Comparison of ENCODE assay signal across 2 cellular contexts in the genomic region with DNA sequence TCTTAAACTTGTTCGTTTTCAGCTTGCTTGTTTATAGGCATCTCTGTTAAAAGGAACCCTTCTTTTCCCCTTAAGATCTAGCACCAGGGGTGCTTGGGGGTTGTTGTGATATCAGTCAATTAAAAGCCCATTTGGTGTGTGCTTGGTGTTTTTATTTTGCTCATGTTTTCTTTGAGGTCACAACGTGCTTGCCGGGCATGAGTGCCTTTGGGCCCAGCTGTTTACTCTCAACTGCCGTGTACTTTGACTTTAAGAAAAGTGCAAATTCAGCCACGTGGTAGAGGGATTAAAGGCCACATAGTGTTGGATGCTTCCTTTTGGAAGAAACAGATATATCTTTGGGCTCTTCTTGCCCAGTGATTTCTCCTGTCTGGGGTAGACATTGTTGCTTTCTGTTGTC.
TF ChIP-seq lines count a peak whose summit lies in the region.

No MANE protein-coding gene starts in this region.

TF ChIP-seq in A549, 52 proteins besides CTCF, POLR2A, EP300 and RAD21:
- TF ChIP-seq, protein P1, sequence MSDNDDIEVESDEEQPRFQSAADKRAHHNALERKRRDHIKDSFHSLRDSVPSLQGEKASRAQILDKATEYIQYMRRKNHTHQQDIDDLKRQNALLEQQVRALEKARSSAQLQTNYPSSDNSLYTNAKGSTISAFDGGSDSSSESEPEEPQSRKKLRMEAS (IDR thresholded peaks at IDR 0.05), result peak; percentile 50; the same call in 1 of the 2 replicates
- TF ChIP-seq JUN (IDR thresholded peaks at IDR 0.05), result no peak
- TF ChIP-seq, protein P2, sequence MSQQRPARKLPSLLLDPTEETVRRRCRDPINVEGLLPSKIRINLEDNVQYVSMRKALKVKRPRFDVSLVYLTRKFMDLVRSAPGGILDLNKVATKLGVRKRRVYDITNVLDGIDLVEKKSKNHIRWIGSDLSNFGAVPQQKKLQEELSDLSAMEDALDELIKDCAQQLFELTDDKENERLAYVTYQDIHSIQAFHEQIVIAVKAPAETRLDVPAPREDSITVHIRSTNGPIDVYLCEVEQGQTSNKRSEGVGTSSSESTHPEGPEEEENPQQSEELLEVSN (IDR thresholded peaks at IDR 0.05; ENCODE audit: borderline replicate concordance, low read depth), result peak; percentile 39; the same call in 1 of the 2 replicates

TF ChIP-seq in IMR-90, 13 proteins besides CTCF, POLR2A, EP300 and RAD21:
- TF ChIP-seq FOS (IDR thresholded peaks at IDR 0.05; ENCODE audit: low read depth, low read length) (no peak), MXI1 (IDR thresholded peaks at IDR 0.05; ENCODE audit: borderline replicate concordance, low read depth, low read length) (peak; percentile 32; the same call in 1 of the 2 replicates), RCOR1 (IDR thresholded peaks at IDR 0.05; ENCODE audit: insufficient replicate concordance, low read length) (no peak), MAZ (IDR thresholded peaks at IDR 0.05; ENCODE audit: borderline replicate concordance, low read depth, low read length) (no peak), BHLHE40 (IDR thresholded peaks at IDR 0.05; ENCODE audit: low read depth, low read length) (no peak), MAFK (IDR thresholded peaks at IDR 0.05; ENCODE audit: low read depth, low read length) (no peak)
- TF ChIP-seq, protein P3, sequence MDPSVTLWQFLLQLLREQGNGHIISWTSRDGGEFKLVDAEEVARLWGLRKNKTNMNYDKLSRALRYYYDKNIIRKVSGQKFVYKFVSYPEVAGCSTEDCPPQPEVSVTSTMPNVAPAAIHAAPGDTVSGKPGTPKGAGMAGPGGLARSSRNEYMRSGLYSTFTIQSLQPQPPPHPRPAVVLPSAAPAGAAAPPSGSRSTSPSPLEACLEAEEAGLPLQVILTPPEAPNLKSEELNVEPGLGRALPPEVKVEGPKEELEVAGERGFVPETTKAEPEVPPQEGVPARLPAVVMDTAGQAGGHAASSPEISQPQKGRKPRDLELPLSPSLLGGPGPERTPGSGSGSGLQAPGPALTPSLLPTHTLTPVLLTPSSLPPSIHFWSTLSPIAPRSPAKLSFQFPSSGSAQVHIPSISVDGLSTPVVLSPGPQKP (IDR thresholded peaks at IDR 0.05; ENCODE audit: borderline replicate concordance, low read depth, low read length), result no peak
